ENCODE assay signal across 22 cellular contexts in genomic region chr9:89771205-89771604, GRCh38.
"Had no signal": no experiment of that assay in that cellular context is flagged by ENCODE, and none has a peak within 500 bp of the region (broad histone marks: within the 10 kb centered on the region; RNA-seq: fewer than 3 reads in every experiment).

No MANE protein-coding gene starts in this region.

- H3K4me1 Mint-ChIP-seq: activated CD4-positive, alpha-beta memory T cell treated with anti-CD3 and anti-CD28 coated beads, Interleukin-2, amount 10 ng/mL, durations not matched to agents 7 days and 5 days; activated CD4-positive, alpha-beta T cell treated with anti-CD3 and anti-CD28 coated beads for 36 hours had no signal

- H3K27me3 ChIP-seq: MG63 had no signal

- H3K9me3 Mint-ChIP-seq: activated CD4-positive, alpha-beta memory T cell treated with anti-CD3 and anti-CD28 coated beads, Interleukin-2, amount 10 ng/mL, durations not matched to agents 7 days and 5 days; activated naive CD8-positive, alpha-beta T cell treated with anti-CD3 and anti-CD28 coated beads, Interleukin-2, amount 50 U/mL, for 24 hours; brain; T-cell had no signal

- H3K36me3 Mint-ChIP-seq: brain, T-cell had no signal

- H3K27me3 Mint-ChIP-seq: activated CD4-positive, alpha-beta T cell treated with anti-CD3 and anti-CD28 coated beads for 36 hours; activated naive CD8-positive, alpha-beta T cell treated with anti-CD3 and anti-CD28 coated beads, Interleukin-2, amount 50 U/mL, for 24 hours had no signal

- H3K27ac ChIP-seq: SK-N-MC, WERI-Rb-1 had no signal

- DNase-seq: activated CD4-positive, alpha-beta memory T cell treated with anti-CD3 and anti-CD28 coated beads, Interleukin-2, amount 10 ng/mL, durations not matched to agents 7 days and 5 days; activated CD4-positive, alpha-beta T cell treated with anti-CD3 and anti-CD28 coated beads for 36 hours; activated CD4-positive, alpha-beta T cell treated with anti-CD3 and anti-CD28 coated beads, Interleukin-2, amount 50 U/mL, for 1 hour; activated naive CD4-positive, alpha-beta T cell treated with anti-CD3 and anti-CD28 coated beads, Interleukin-2, amount 50 U/mL, for 16 hours; activated naive CD8-positive, alpha-beta T cell treated with anti-CD3 and anti-CD28 coated beads, Interleukin-2, amount 50 U/mL, for 24 hours; activated T-cell treated with anti-CD3 and anti-CD28 coated beads for 4 hours; amniotic stem cell; MG63; NCI-H1417 treated with DMSO at 0.1 percent for 48 hours; NCI-H1694; NCI-H2107; NCI-H2171 treated with DMSO at 0.1 percent for 48 hours; NCI-H446; NCI-H524; PC-3; T-cell; T-helper 2 cell; T1000; WERI-Rb-1 had no signal

- H3K27ac Mint-ChIP-seq: activated CD4-positive, alpha-beta memory T cell treated with anti-CD3 and anti-CD28 coated beads, Interleukin-2, amount 10 ng/mL, durations not matched to agents 7 days and 5 days; activated CD4-positive, alpha-beta T cell treated with anti-CD3 and anti-CD28 coated beads for 36 hours; activated naive CD8-positive, alpha-beta T cell treated with anti-CD3 and anti-CD28 coated beads, Interleukin-2, amount 50 U/mL, for 24 hours; T-cell had no signal

- H3K4me3 Mint-ChIP-seq: activated CD4-positive, alpha-beta memory T cell treated with anti-CD3 and anti-CD28 coated beads, Interleukin-2, amount 10 ng/mL, durations not matched to agents 7 days and 5 days; activated CD4-positive, alpha-beta T cell treated with anti-CD3 and anti-CD28 coated beads for 36 hours; activated naive CD8-positive, alpha-beta T cell treated with anti-CD3 and anti-CD28 coated beads, Interleukin-2, amount 50 U/mL, for 24 hours; brain; T-cell had no signal

- H3K9me3 ChIP-seq: MG63 had no signal

- ATAC-seq: activated CD4-positive, alpha-beta T cell treated with anti-CD3 and anti-CD28 coated beads for 36 hours; activated naive CD8-positive, alpha-beta T cell treated with anti-CD3 and anti-CD28 coated beads, Interleukin-2, amount 50 U/mL, for 24 hours; PC-3; T-cell had no signal

- FAIRE-seq: astrocyte had no signal
